Comparison of ENCODE assay signal across 1 cellular context in genomic region chr16:71945616-71946015, GRCh38.
TF ChIP-seq lines count a peak whose summit lies in the region.

No MANE protein-coding gene starts in this region.

TF ChIP-seq in K562, 482 proteins besides CTCF, POLR2A, EP300 and RAD21:
- TF ChIP-seq BMI1 (IDR thresholded peaks at IDR 0.05; ENCODE audit: low read length) (no peak), MYBL2 (IDR thresholded peaks at IDR 0.05; ENCODE audit: low read depth) (no peak), MYBL2 (CRISPR knock-in tag; IDR thresholded peaks at IDR 0.05; ENCODE audit: borderline replicate concordance) (no peak), HDAC3 (IDR thresholded peaks at IDR 0.05; ENCODE audit: borderline replicate concordance, partially characterized antibody) (no peak), RFX5 (IDR thresholded peaks at IDR 0.05; ENCODE audit: low read depth, low read length) (no peak), POLR2H (tag; IDR thresholded peaks at IDR 0.05; ENCODE audit: low read depth) (no peak), SIX5 (IDR thresholded peaks at IDR 0.05; ENCODE audit: borderline replicate concordance in 1 of 2, insufficient read depth in 1 of 2, low read depth in 1 of 2, low read length in 2 of 2) (no peak), ZNF583 (CRISPR knock-in tag; IDR thresholded peaks at IDR 0.05) (no peak), CBFA2T3 (IDR thresholded peaks at IDR 0.05) (peak; percentile 28), ZNF140 (CRISPR knock-in tag; IDR thresholded peaks at IDR 0.05) (no peak), ZNF197 (CRISPR knock-in tag; IDR thresholded peaks at IDR 0.05; ENCODE audit: low read depth) (no peak), NR0B1 (IDR thresholded peaks at IDR 0.05; ENCODE audit: partially characterized antibody) (no peak), KAT8 (IDR thresholded peaks at IDR 0.05; ENCODE audit: low read depth) (no peak), KDM1A (IDR thresholded peaks at IDR 0.05) (peak; percentile 93 to 95), ARID4B (CRISPR knock-in tag; IDR thresholded peaks at IDR 0.05) (no peak), SPI1 (IDR thresholded peaks at IDR 0.05; ENCODE audit: borderline replicate concordance, low read depth, low read length) (0 out of 2 replicates have a peak, but pooled peaks have one; percentile 35), JUNB (CRISPR knock-in tag; conservative IDR thresholded peaks at IDR 0.05) (no peak), BRF1 (IDR thresholded peaks at IDR 0.05; ENCODE audit: borderline replicate concordance, extremely low read depth, insufficient read length) (no peak), THRA (IDR thresholded peaks at IDR 0.05) (no peak), TRIM28 (IDR thresholded peaks at IDR 0.05) (no peak), HDAC1 (IDR thresholded peaks at IDR 0.05) (0 out of 4 replicates have a peak, but pooled peaks of 1 of the 2 experiments have one; percentile 53), CTBP1 (IDR thresholded peaks at IDR 0.05; ENCODE audit: borderline replicate concordance) (no peak), ZNF263 (CRISPR knock-in tag; IDR thresholded peaks at IDR 0.05; ENCODE audit: borderline replicate concordance) (no peak), ZNF655 (CRISPR knock-in tag; IDR thresholded peaks at IDR 0.05) (no peak), ZNF24 (IDR thresholded peaks at IDR 0.05) (no peak), SAFB (IDR thresholded peaks at IDR 0.05; ENCODE audit: borderline replicate concordance, low read depth, low read length) (no peak), BCL6 (CRISPR knock-in tag; IDR thresholded peaks at IDR 0.05) (no peak), BCOR (IDR thresholded peaks at IDR 0.05) (no peak), ELK1 (CRISPR knock-in tag; IDR thresholded peaks at IDR 0.05) (no peak), RBM14 (IDR thresholded peaks at IDR 0.05; ENCODE audit: borderline replicate concordance, insufficient read depth, low read depth, low read length) (no peak), MEIS2 (IDR thresholded peaks at IDR 0.05; ENCODE audit: partially characterized antibody) (peak; percentile 18), XRCC4 (IDR thresholded peaks at IDR 0.05; ENCODE audit: extremely low read depth, insufficient read depth, insufficient read length) (no peak), TEAD1 (CRISPR knock-in tag; IDR thresholded peaks at IDR 0.05) (no peak)
- TF ChIP-seq, protein P1, sequence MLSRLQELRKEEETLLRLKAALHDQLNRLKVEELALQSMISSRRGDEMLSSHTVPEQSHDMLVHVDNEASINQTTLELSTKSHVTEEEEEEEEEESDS (CRISPR knock-in tag; IDR thresholded peaks at IDR 0.05) = no peak
- TF ChIP-seq, protein P2, sequence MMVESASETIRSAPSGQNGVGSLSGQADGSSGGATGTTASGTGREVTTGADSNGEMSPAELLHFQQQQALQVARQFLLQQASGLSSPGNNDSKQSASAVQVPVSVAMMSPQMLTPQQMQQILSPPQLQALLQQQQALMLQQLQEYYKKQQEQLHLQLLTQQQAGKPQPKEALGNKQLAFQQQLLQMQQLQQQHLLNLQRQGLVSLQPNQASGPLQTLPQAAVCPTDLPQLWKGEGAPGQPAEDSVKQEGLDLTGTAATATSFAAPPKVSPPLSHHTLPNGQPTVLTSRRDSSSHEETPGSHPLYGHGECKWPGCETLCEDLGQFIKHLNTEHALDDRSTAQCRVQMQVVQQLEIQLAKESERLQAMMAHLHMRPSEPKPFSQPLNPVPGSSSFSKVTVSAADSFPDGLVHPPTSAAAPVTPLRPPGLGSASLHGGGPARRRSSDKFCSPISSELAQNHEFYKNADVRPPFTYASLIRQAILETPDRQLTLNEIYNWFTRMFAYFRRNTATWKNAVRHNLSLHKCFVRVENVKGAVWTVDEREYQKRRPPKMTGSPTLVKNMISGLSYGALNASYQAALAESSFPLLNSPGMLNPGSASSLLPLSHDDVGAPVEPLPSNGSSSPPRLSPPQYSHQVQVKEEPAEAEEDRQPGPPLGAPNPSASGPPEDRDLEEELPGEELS (CRISPR knock-in tag; IDR thresholded peaks at IDR 0.05; ENCODE audit: borderline replicate concordance) = no peak
- TF ChIP-seq, protein P3, sequence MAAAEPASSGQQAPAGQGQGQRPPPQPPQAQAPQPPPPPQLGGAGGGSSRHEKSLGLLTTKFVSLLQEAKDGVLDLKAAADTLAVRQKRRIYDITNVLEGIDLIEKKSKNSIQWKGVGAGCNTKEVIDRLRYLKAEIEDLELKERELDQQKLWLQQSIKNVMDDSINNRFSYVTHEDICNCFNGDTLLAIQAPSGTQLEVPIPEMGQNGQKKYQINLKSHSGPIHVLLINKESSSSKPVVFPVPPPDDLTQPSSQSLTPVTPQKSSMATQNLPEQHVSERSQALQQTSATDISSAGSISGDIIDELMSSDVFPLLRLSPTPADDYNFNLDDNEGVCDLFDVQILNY (CRISPR knock-in tag; IDR thresholded peaks at IDR 0.05) = no peak
- TF ChIP-seq, protein P4, sequence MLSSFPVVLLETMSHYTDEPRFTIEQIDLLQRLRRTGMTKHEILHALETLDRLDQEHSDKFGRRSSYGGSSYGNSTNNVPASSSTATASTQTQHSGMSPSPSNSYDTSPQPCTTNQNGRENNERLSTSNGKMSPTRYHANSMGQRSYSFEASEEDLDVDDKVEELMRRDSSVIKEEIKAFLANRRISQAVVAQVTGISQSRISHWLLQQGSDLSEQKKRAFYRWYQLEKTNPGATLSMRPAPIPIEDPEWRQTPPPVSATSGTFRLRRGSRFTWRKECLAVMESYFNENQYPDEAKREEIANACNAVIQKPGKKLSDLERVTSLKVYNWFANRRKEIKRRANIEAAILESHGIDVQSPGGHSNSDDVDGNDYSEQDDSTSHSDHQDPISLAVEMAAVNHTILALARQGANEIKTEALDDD (IDR thresholded peaks at IDR 0.05) = no peak
